ENCODE assay signal across 16 cellular contexts in the genomic region with DNA sequence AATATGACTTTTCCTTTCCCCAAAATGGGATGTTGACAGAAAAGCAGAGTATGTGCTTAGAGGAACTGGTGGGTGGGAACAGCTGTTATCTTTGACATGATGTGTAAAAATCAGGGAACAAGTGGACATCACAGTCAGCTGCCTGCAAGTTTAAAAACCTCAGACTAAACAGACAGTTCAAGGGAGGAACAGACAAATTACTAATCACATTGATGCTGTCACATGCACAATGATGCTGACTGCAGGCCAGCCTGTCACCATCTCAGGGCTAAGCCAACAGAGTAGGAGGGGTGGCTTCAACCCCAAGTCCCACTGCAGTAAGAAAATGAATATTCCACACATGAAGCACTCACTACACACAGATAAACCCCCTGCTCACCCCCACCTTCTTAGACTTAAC. TPM values are rescaled to one million over a fixed set of nuclear protein-coding genes. Genes with fewer than 3 reads are reported as not detected.
DNase-seq lines count a peak whose midpoint lies in the region; ATAC-seq, FAIRE-seq and TF ChIP-seq lines count a peak whose summit lies in the region.
"Had no signal": no experiment of that assay in that cellular context is flagged by ENCODE, and none has a peak within 500 bp of the region (broad histone marks: within the 10 kb centered on the region; RNA-seq: fewer than 3 reads in every experiment).

No MANE protein-coding gene starts in this region.

- H3K4me1 Mint-ChIP-seq in activated naive CD8-positive, alpha-beta T cell (ENCODE audit: low read depth), result peaks cover 8% of the 10 kb centered on the region
- peaks cover 24% of the 10 kb centered on the region for H3K4me1 Mint-ChIP-seq in activated naive CD8-positive, alpha-beta T cell treated with anti-CD3 and anti-CD28 coated beads, Interleukin-2, amount 50 U/mL, for 24 hours
- H3K4me1 Mint-ChIP-seq in dendritic cell treated with granulocyte-macrophage colony-stimulating factor and Interleukin-4, amounts not matched to agents 40 ng/mL and 50 ng/mL, for 4 days (ENCODE audit: low read depth), result peaks cover 19% of the 10 kb centered on the region

- peaks cover 2% of the 10 kb centered on the region for H3K36me3 Mint-ChIP-seq in activated naive CD8-positive, alpha-beta T cell
- peaks cover 30% of the 10 kb centered on the region for H3K36me3 Mint-ChIP-seq in activated naive CD8-positive, alpha-beta T cell treated with anti-CD3 and anti-CD28 coated beads, Interleukin-2, amount 50 U/mL, for 24 hours (ENCODE audit: low read depth)
- H3K36me3 Mint-ChIP-seq in dendritic cell treated with granulocyte-macrophage colony-stimulating factor and Interleukin-4, amounts not matched to agents 40 ng/mL and 50 ng/mL, for 4 days (ENCODE audit: low read depth), result peaks cover 64% of the 10 kb centered on the region

- no peak for TF ChIP-seq EP300 in HepG2 (IDR thresholded peaks at IDR 0.05; ENCODE audit: low read depth in 2 of 2, low read length in 2 of 2)
- no peak for TF ChIP-seq EP300 in HepG2 (CRISPR knock-in tag; IDR thresholded peaks at IDR 0.05; ENCODE audit: borderline replicate concordance)

- H3K36me3 ChIP-seq in neutrophil (peaks cover 82% of the 10 kb centered on the region), upper lobe of right lung (peaks cover 64% of the 10 kb centered on the region), HepG2 (replicated peaks in 1 of 2; ENCODE audit: control insufficient read depth in 1 of 2, insufficient read depth in 2 of 2, low read length in 2 of 2) (peaks cover 26 to 50% of the 10 kb centered on the region in 2 experiments)

- POLR2A ChIA-PET in HepG2 (lab: Yijun Ruan, JAX), result interaction anchor here (1.3 kb wide), 1 partner anchor 14 kb away, joined by 4 read pairs; no protein-coding TSS in a partner anchor

- H3K27ac ChIP-seq in neutrophil, result peak overlapping the region; percentile 17
- peak overlapping the region; percentile 45 for H3K27ac ChIP-seq in upper lobe of right lung
- H3K27ac ChIP-seq in foreskin keratinocyte, result no peak overlapping the region
- no peak overlapping the region for H3K27ac ChIP-seq in HepG2 (ENCODE audit: extremely low read length, insufficient read depth, low read length)
- H3K27ac ChIP-seq: parathyroid adenoma had no signal

- no peak for TF ChIP-seq RAD21 in HepG2 (CRISPR knock-in tag; IDR thresholded peaks at IDR 0.05)

- H3K27ac Mint-ChIP-seq in activated naive CD8-positive, alpha-beta T cell, result peak overlapping the region; percentile 66
- H3K27ac Mint-ChIP-seq in activated naive CD8-positive, alpha-beta T cell treated with anti-CD3 and anti-CD28 coated beads, Interleukin-2, amount 50 U/mL, for 24 hours, result no peak overlapping the region
- peak overlapping the region; percentile 72 for H3K27ac Mint-ChIP-seq in dendritic cell treated with granulocyte-macrophage colony-stimulating factor and Interleukin-4, amounts not matched to agents 40 ng/mL and 50 ng/mL, for 4 days

- no peak overlapping the region for H2AFZ ChIP-seq in HepG2 (ENCODE audit: low read length)
- H2AFZ ChIP-seq: parathyroid adenoma had no signal

- no peaks in the 10 kb centered on the region for H3K27me3 Mint-ChIP-seq in activated naive CD8-positive, alpha-beta T cell
- no peaks in the 10 kb centered on the region for H3K27me3 Mint-ChIP-seq in activated naive CD8-positive, alpha-beta T cell treated with anti-CD3 and anti-CD28 coated beads, Interleukin-2, amount 50 U/mL, for 24 hours
- no peaks in the 10 kb centered on the region for H3K27me3 Mint-ChIP-seq in dendritic cell treated with granulocyte-macrophage colony-stimulating factor and Interleukin-4, amounts not matched to agents 40 ng/mL and 50 ng/mL, for 4 days

- H4K20me1 ChIP-seq in HepG2 (ENCODE audit: insufficient read depth, low read length), result no peaks in the 10 kb centered on the region

- in situ Hi-C loops in HepG2 (cut with HindIII; ENCODE audit: extremely low pct_ligation_motif_present, low pct_unique_long_range_greater_than_20kb), result no loop called here

- H3K4me3 ChIP-seq in neutrophil (ENCODE audit: low read depth in 1 of 2, low read length in 1 of 2), result no peak overlapping the region
- H3K4me3 ChIP-seq in upper lobe of right lung, result no peak overlapping the region
- H3K4me3 ChIP-seq in HepG2 (replicated peaks in 1 of 3; ENCODE audit: insufficient read depth in 1 of 3, low read depth in 2 of 3, low read length in 3 of 3), result no peak overlapping the region

- no peaks in the 10 kb centered on the region for H3K9me3 Mint-ChIP-seq in activated naive CD8-positive, alpha-beta T cell (ENCODE audit: low read depth)
- H3K9me3 Mint-ChIP-seq in activated naive CD8-positive, alpha-beta T cell treated with anti-CD3 and anti-CD28 coated beads, Interleukin-2, amount 50 U/mL, for 24 hours, result no peaks in the 10 kb centered on the region
- no peaks in the 10 kb centered on the region for H3K9me3 Mint-ChIP-seq in dendritic cell treated with granulocyte-macrophage colony-stimulating factor and Interleukin-4, amounts not matched to agents 40 ng/mL and 50 ng/mL, for 4 days

- intact Hi-C loops in dendritic cell treated with granulocyte-macrophage colony-stimulating factor and Interleukin-4, amounts not matched to agents 40 ng/mL and 50 ng/mL, for 4 days (cut with micrococcal nuclease), result no loop called here
- intact Hi-C loops in upper lobe of right lung (cut with DNase I) (no loop called here), HepG2 (cut with micrococcal nuclease; ENCODE audit: unreplicated experiment) (no loop called here)

- H3K27me3 ChIP-seq in neutrophil (no peaks in the 10 kb centered on the region), upper lobe of right lung (no peaks in the 10 kb centered on the region), foreskin keratinocyte (no peaks in the 10 kb centered on the region), HepG2 (ENCODE audit: control insufficient read depth in 1 of 2, insufficient read depth in 2 of 2, low read length in 2 of 2) (no peaks in the 10 kb centered on the region)

- no peak overlapping the region for H3K4me3 Mint-ChIP-seq in activated naive CD8-positive, alpha-beta T cell
- no peak overlapping the region for H3K4me3 Mint-ChIP-seq in activated naive CD8-positive, alpha-beta T cell treated with anti-CD3 and anti-CD28 coated beads, Interleukin-2, amount 50 U/mL, for 24 hours
- H3K4me3 Mint-ChIP-seq in dendritic cell treated with granulocyte-macrophage colony-stimulating factor and Interleukin-4, amounts not matched to agents 40 ng/mL and 50 ng/mL, for 4 days, result no peak overlapping the region

- ATAC-seq in activated naive CD8-positive, alpha-beta T cell treated with anti-CD3 and anti-CD28 coated beads, Interleukin-2, amount 50 U/mL, for 24 hours, result no peak
- ATAC-seq in upper lobe of right lung (peak; percentile 70), foreskin keratinocyte (no peak), HepG2 (no peak)

- H3K4me1 ChIP-seq in neutrophil (ENCODE audit: control insufficient read depth in 1 of 2, insufficient read depth in 1 of 2, low read depth in 1 of 2, low read length in 1 of 2) (no peaks in the 10 kb centered on the region), upper lobe of right lung (peaks cover 4% of the 10 kb centered on the region), foreskin keratinocyte (no peaks in the 10 kb centered on the region), HepG2 (ENCODE audit: insufficient read depth, low read length) (no peaks in the 10 kb centered on the region)
- H3K4me1 ChIP-seq: parathyroid adenoma had no signal

- no TSS peak for BruUV-seq in HepG2 (replicated peaks; lab: Mats Ljungman, UMichigan)

- no peak overlapping the region for H3K4me2 ChIP-seq in HepG2 (ENCODE audit: low read depth, low read length)

- DNase-seq in activated naive CD8-positive, alpha-beta T cell treated with anti-CD3 and anti-CD28 coated beads, Interleukin-2, amount 50 U/mL, for 24 hours, result no peak
- no peak for DNase-seq in upper lobe of right lung
- DNase-seq in foreskin keratinocyte, result no peak
- DNase-seq in HepG2 (ENCODE audit: low spot score), result no peak
- DNase-seq in NCI-H226, result no peak
- DNase-seq: ACHN; activated CD4-positive, CD25-positive, alpha-beta regulatory T cell treated with anti-CD3 and anti-CD28 coated beads, Interleukin-2, amount 50 U/mL, for 72 hours; activated CD8-positive, alpha-beta memory T cell treated with anti-CD3 and anti-CD28 coated beads, Interleukin-2, amount 50 U/mL, for 48 hours; left cardiac atrium; NCI-H1417 treated with DMSO at 0.1 percent for 48 hours; NCI-H345; SHP77 treated with DMSO at 0.1 percent for 48 hours had no signal

- CTCF ChIA-PET in HepG2 (lab: Yijun Ruan, JAX; ENCODE audit: low intra/inter-chr PET ratio, low total read pairs), result no interaction called here

- H3K9ac ChIP-seq in HepG2 (ENCODE audit: insufficient read depth, low read depth, low read length), result no peak overlapping the region
- H3K9ac ChIP-seq: parathyroid adenoma had no signal

- TF ChIP-seq CTCF in neutrophil (IDR thresholded peaks at IDR 0.05) (no peak), upper lobe of right lung (IDR thresholded peaks at IDR 0.05) (no peak), foreskin keratinocyte (conservative IDR thresholded peaks at IDR 0.05) (no peak), HepG2 (CRISPR knock-in tag; IDR thresholded peaks at IDR 0.05) (no peak)

- no peaks in the 10 kb centered on the region for H3K79me2 ChIP-seq in HepG2 (ENCODE audit: insufficient read depth, low read length)
- H3K79me2 ChIP-seq: parathyroid adenoma had no signal

- peaks cover 8% of the 10 kb centered on the region for H3K9me3 ChIP-seq in neutrophil
- H3K9me3 ChIP-seq in upper lobe of right lung, result no peaks in the 10 kb centered on the region
- no peaks in the 10 kb centered on the region for H3K9me3 ChIP-seq in HepG2 (ENCODE audit: low read length)

- FAIRE-seq in HepG2 (lab: Jason Lieb, UNC), result no peak

- TF ChIP-seq POLR2A in HepG2 (IDR thresholded peaks at IDR 0.05; ENCODE audit: insufficient read depth in 1 of 2, low read depth in 2 of 2, low read length in 2 of 2), result no peak

RNA-seq across cellular contexts. Expression of gene UBAP2, which starts 38.2 kb away (rescaled TPM):
- total RNA-seq in upper lobe of right lung, result 36.2 TPM
- total RNA-seq in foreskin keratinocyte, result 29.7 and 31.4 TPM in 2 replicates
- 22.5 and 22.6 TPM in 2 replicates for polyA plus RNA-seq in foreskin keratinocyte
- 17.5 and 19.0 TPM in 2 replicates for total RNA-seq in HepG2 (2016; rRNA removed; fragmentation: Illumina TruSeq; extraction: Trizol)
- total RNA-seq in HepG2 (2016; cell fraction: cytosol; rRNA removed; fragmentation: Illumina TruSeq; extraction: Trizol; ENCODE audit: low read depth), result 103 and 114 TPM in 2 replicates
- total RNA-seq in HepG2 (2016; cell fraction: insoluble cytoplasmic fraction; rRNA removed; fragmentation: Illumina TruSeq; extraction: Trizol), result 17.6 and 20.6 TPM in 2 replicates
- 35.5 and 36.6 TPM in 2 replicates for total RNA-seq in HepG2 (2016; cell fraction: membrane; rRNA removed; fragmentation: Illumina TruSeq; extraction: Trizol)
- 24.8 and 27.8 TPM in 2 replicates for total RNA-seq in HepG2 (2016; cell fraction: nucleus; rRNA removed; fragmentation: Illumina TruSeq; extraction: Trizol)
- polyA plus RNA-seq in HepG2 (2011; rRNA removed), result 22.0 and 26.0 TPM in 2 replicates
- 11.3 and 13.3 TPM in 2 replicates for polyA plus RNA-seq in HepG2 (2011; cell fraction: cytosol; rRNA removed)
- 50.5 and 59.2 TPM in 2 replicates for polyA plus RNA-seq in HepG2 (2011; cell fraction: nucleus; rRNA removed)
- polyA plus RNA-seq in HepG2 (2012), result 21.5 and 21.8 TPM in 2 replicates
- 5.2 and 6.0 TPM in 2 replicates for polyA plus RNA-seq in HepG2 (2016; cell fraction: cytosol; fragmentation: Illumina TruSeq; extraction: Trizol; ENCODE audit: low read depth)
- polyA plus RNA-seq in HepG2 (2016; cell fraction: insoluble cytoplasmic fraction; fragmentation: Illumina TruSeq; extraction: Trizol; ENCODE audit: low read depth), result 28.5 and 33.4 TPM in 2 replicates
- 12.7 and 15.4 TPM in 2 replicates for polyA plus RNA-seq in HepG2 (2016; cell fraction: membrane; fragmentation: Illumina TruSeq; extraction: Trizol; ENCODE audit: low read depth)
- polyA plus RNA-seq in HepG2 (2016; cell fraction: nucleus; fragmentation: Illumina TruSeq; extraction: Trizol; ENCODE audit: insufficient read depth, low read depth), result 48.2 and 52.4 TPM in 2 replicates
- 27.0 and 46.4 TPM in 2 replicates for polyA minus RNA-seq in HepG2 (2011; rRNA and poly(A)+ RNA removed; ENCODE audit: low replicate concordance)
- 14.0 and 16.6 TPM in 2 replicates for polyA minus RNA-seq in HepG2 (2011; cell fraction: cytosol; rRNA and poly(A)+ RNA removed)
- 32.4 and 34.8 TPM in 2 replicates for polyA minus RNA-seq in HepG2 (2011; cell fraction: nucleus; rRNA and poly(A)+ RNA removed)

RNA-seq across cellular contexts. Expression of gene DCAF12, which starts 39.6 kb away (rescaled TPM):
- total RNA-seq in upper lobe of right lung (31.6 TPM), foreskin keratinocyte (29.6 and 31.0 TPM in 2 replicates), HepG2 (2016; rRNA removed; fragmentation: Illumina TruSeq; extraction: Trizol) (26.8 and 36.6 TPM in 2 replicates)
- polyA plus RNA-seq in foreskin keratinocyte (12.8 and 15.7 TPM in 2 replicates), HepG2 (2011; rRNA removed) (37.4 and 38.8 TPM in 2 replicates)
- total RNA-seq in HepG2 (2016; cell fraction: cytosol; rRNA removed; fragmentation: Illumina TruSeq; extraction: Trizol; ENCODE audit: low read depth), result 5.5 and 5.9 TPM in 2 replicates
- 26.7 and 35.4 TPM in 2 replicates for total RNA-seq in HepG2 (2016; cell fraction: insoluble cytoplasmic fraction; rRNA removed; fragmentation: Illumina TruSeq; extraction: Trizol)
- total RNA-seq in HepG2 (2016; cell fraction: membrane; rRNA removed; fragmentation: Illumina TruSeq; extraction: Trizol), result 22.9 and 23.0 TPM in 2 replicates
- 17.6 and 18.2 TPM in 2 replicates for total RNA-seq in HepG2 (2016; cell fraction: nucleus; rRNA removed; fragmentation: Illumina TruSeq; extraction: Trizol)
- polyA plus RNA-seq in HepG2 (2011; cell fraction: cytosol; rRNA removed), result 24.7 and 32.7 TPM in 2 replicates
- 15.0 and 20.8 TPM in 2 replicates for polyA plus RNA-seq in HepG2 (2011; cell fraction: nucleus; rRNA removed)
- 24.8 and 25.9 TPM in 2 replicates for polyA plus RNA-seq in HepG2 (2012)
- 2.7 and 3.0 TPM in 2 replicates for polyA plus RNA-seq in HepG2 (2016; cell fraction: cytosol; fragmentation: Illumina TruSeq; extraction: Trizol; ENCODE audit: low read depth)
- polyA plus RNA-seq in HepG2 (2016; cell fraction: insoluble cytoplasmic fraction; fragmentation: Illumina TruSeq; extraction: Trizol; ENCODE audit: low read depth), result 47.0 and 48.8 TPM in 2 replicates
- polyA plus RNA-seq in HepG2 (2016; cell fraction: membrane; fragmentation: Illumina TruSeq; extraction: Trizol; ENCODE audit: low read depth), result 14.1 and 14.3 TPM in 2 replicates
- polyA plus RNA-seq in HepG2 (2016; cell fraction: nucleus; fragmentation: Illumina TruSeq; extraction: Trizol; ENCODE audit: insufficient read depth, low read depth), result 24.1 and 24.6 TPM in 2 replicates
- 59.5 and 125 TPM in 2 replicates for polyA minus RNA-seq in HepG2 (2011; rRNA and poly(A)+ RNA removed; ENCODE audit: low replicate concordance)
- 19.9 and 21.3 TPM in 2 replicates for polyA minus RNA-seq in HepG2 (2011; cell fraction: cytosol; rRNA and poly(A)+ RNA removed)
- 24.5 and 30.1 TPM in 2 replicates for polyA minus RNA-seq in HepG2 (2011; cell fraction: nucleus; rRNA and poly(A)+ RNA removed)

Comparison
In these comparisons a context has a peak if more than half of its experiments do, and no peak if none do; other contexts are left out.
1. H3K27ac ChIP-seq: peak in neutrophil (single experiment) and upper lobe of right lung (single experiment); none in foreskin keratinocyte (single experiment) and HepG2 (single experiment).